Comparison of ENCODE assay signal across 2 cellular contexts in genomic region chr3:125358923-125359322, GRCh38.
TF ChIP-seq lines count a peak whose summit lies in the region.

No MANE protein-coding gene starts in this region.

TF ChIP-seq in SK-N-SH, 30 proteins besides CTCF, POLR2A, EP300 and RAD21 (continued from another document):
- TF ChIP-seq RXRA (IDR thresholded peaks at IDR 0.05; ENCODE audit: borderline replicate concordance, low read depth) (no peak), FOSL2 (IDR thresholded peaks at IDR 0.05; ENCODE audit: borderline replicate concordance, low read depth) (no peak), RFX5 (IDR thresholded peaks at IDR 0.05; ENCODE audit: low read length) (no peak), FOXJ3 (CRISPR knock-in tag; IDR thresholded peaks at IDR 0.05) (no peak), TEAD4 (IDR thresholded peaks at IDR 0.05; ENCODE audit: borderline replicate concordance, insufficient read depth) (no peak)

TF ChIP-seq in SK-N-SH treated with all-trans-retinoic acid at 6 μM for 48 hours, 23 proteins besides CTCF, POLR2A, EP300 and RAD21 (continued from another document):
- TF ChIP-seq PATZ1 (CRISPR knock-in tag; IDR thresholded peaks at IDR 0.05; ENCODE audit: borderline replicate concordance) (no peak), SNAI2 (CRISPR knock-in tag; IDR thresholded peaks at IDR 0.05) (no peak)
